21 cellular contexts compared by ENCODE assay signal in genomic region chr3:59685432-59685831, GRCh38.
"Had no signal": no experiment of that assay in that cellular context is flagged by ENCODE, and none has a peak within 500 bp of the region (broad histone marks: within the 10 kb centered on the region; RNA-seq: fewer than 3 reads in every experiment).

No MANE protein-coding gene starts in this region.

- H3K27ac ChIP-seq: colonic mucosa, esophagus muscularis mucosa, foreskin keratinocyte, left lung, lower lobe of right lung, neutrophil, pancreas, testis, tibial artery had no signal

- H3K9me3 ChIP-seq: colonic mucosa, esophagus muscularis mucosa, left lung, lower lobe of right lung, neutrophil, pancreas, testis, tibial artery had no signal

- H3K36me3 ChIP-seq: colonic mucosa, esophagus muscularis mucosa, left lung, lower lobe of right lung, neutrophil, pancreas, tibial artery had no signal

- H3K4me3 ChIP-seq: colonic mucosa, esophagus muscularis mucosa, left lung, lower lobe of right lung, pancreas, testis, tibial artery had no signal

- H3K4me1 ChIP-seq: colonic mucosa, esophagus muscularis mucosa, foreskin keratinocyte, left lung, lower lobe of right lung, pancreas, testis, tibial artery had no signal

- H3K27me3 ChIP-seq: colonic mucosa, esophagus muscularis mucosa, foreskin keratinocyte, left lung, neutrophil, pancreas, testis, tibial artery had no signal

- DNase-seq: colonic mucosa; dermis blood vessel endothelial cell; effector memory CD4-positive, alpha-beta T cell; foreskin keratinocyte; hypothalamus; immature natural killer cell; left cardiac atrium; left lung; lower lobe of right lung; naive thymus-derived CD8-positive, alpha-beta T cell; nephron progenitor cell; pancreas; retina; stimulated activated CD4-positive, alpha-beta T cell treated with anti-CD3 and anti-CD28 coated beads, Interleukin-2, amount 100 ng/mL, for 24 hours; stimulated activated CD4-positive, alpha-beta T cell treated with anti-CD3 and anti-CD28 coated beads, Interleukin-4, amount 100 ng/mL, for 24 hours; stimulated activated naive CD4-positive, alpha-beta T cell treated with Interleukin-2 at 50 U/mL for 16 hours; substantia nigra; testis; tibial artery had no signal
